14 cellular contexts compared by ENCODE assay signal in genomic region chr3:135618123-135618522, GRCh38.
A peak's percentile ranks its signal among the peaks of the same experiment; 100 is the strongest.
DNase-seq lines count a peak whose midpoint lies in the region; ATAC-seq and TF ChIP-seq lines count a peak whose summit lies in the region.
"Had no signal": no experiment of that assay in that cellular context is flagged by ENCODE, and none has a peak within 500 bp of the region (broad histone marks: within the 10 kb centered on the region; RNA-seq: fewer than 3 reads in every experiment).

No MANE protein-coding gene starts in this region.

- TF ChIP-seq CTCF in right atrium auricular region (IDR thresholded peaks at IDR 0.05): no peak
- TF ChIP-seq CTCF in psoas muscle (IDR thresholded peaks at IDR 0.05): no peak

- DNase-seq in Right ventricle myocardium superior: no peak
- DNase-seq in right atrium auricular region (ENCODE audit: low spot score): no peak
- DNase-seq in NCI-H774 (lab: John Stamatoyannopoulos, UW): peak; percentile 25
- DNase-seq in psoas muscle: no peak
- no peak for DNase-seq in iPS-NIHi7 (ENCODE audit: extremely low spot score)
- DNase-seq in DMS53 treated with DMSO at 0.1 percent for 48 hours (lab: John Stamatoyannopoulos, UW; ENCODE audit: unreplicated experiment): no peak
- DNase-seq: C1 segment of cervical spinal cord; CD4-positive, alpha-beta T cell; DMS79 treated with DMSO at 0.1 percent for 48 hours; EL; GDM1; GOT3; H9 had no signal

- H3K4me3 ChIP-seq in right atrium auricular region (no peak overlapping the region), psoas muscle (no peak overlapping the region)

- intact Hi-C loops in Right ventricle myocardium superior (cut with DNase I) (no loop called here), psoas muscle (cut with DNase I) (no loop called here)

- H3K36me3 ChIP-seq in right atrium auricular region (no peaks in the 10 kb centered on the region), psoas muscle (ENCODE audit: insufficient read depth in 1 of 2, low read depth in 1 of 2) (no peaks in the 10 kb centered on the region)

- H3K27me3 ChIP-seq in right atrium auricular region: no peaks in the 10 kb centered on the region
- no peaks in the 10 kb centered on the region for H3K27me3 ChIP-seq in psoas muscle (ENCODE audit: insufficient read depth in 3 of 3, low read length in 2 of 3)

- H3K27ac ChIP-seq in right atrium auricular region (no peak overlapping the region), psoas muscle (no peak overlapping the region)

- no peaks in the 10 kb centered on the region for H3K9me3 ChIP-seq in right atrium auricular region
- no peaks in the 10 kb centered on the region for H3K9me3 ChIP-seq in psoas muscle

- H3K4me1 ChIP-seq in right atrium auricular region (no peaks in the 10 kb centered on the region), psoas muscle (peaks cover 5% of the 10 kb centered on the region)

- whole genome bisulfite sequencing in psoas muscle, 3 donors: 31 to 46% (median 32%) methylated on average over 4 of the region's 4 CpGs

- ATAC-seq in Right ventricle myocardium superior (ENCODE audit: poor library complexity): peak; percentile 27
- peak in 3 of 4 donors; percentile 31 to 61 (median 44) for ATAC-seq in psoas muscle
- no peak for ATAC-seq in GM21723 (IDR thresholded peaks at IDR 0.05; ENCODE audit: unreplicated experiment)
